22 cellular contexts compared by ENCODE assay signal in genomic region chr9:13205824-13206223, GRCh38.
"Had no signal": no experiment of that assay in that cellular context is flagged by ENCODE, and none has a peak within 500 bp of the region (broad histone marks: within the 10 kb centered on the region; RNA-seq: fewer than 3 reads in every experiment).

No MANE protein-coding gene starts in this region.

- H3K27ac Mint-ChIP-seq: activated B cell treated with CpG ODN at 0.5 μM for 24 hours; activated CD4-positive, alpha-beta memory T cell treated with anti-CD3 and anti-CD28 coated beads, Interleukin-2, amount 10 ng/mL, durations not matched to agents 7 days and 5 days; activated CD8-positive, alpha-beta memory T cell treated with anti-CD3 and anti-CD28 coated beads, Interleukin-2, amount 10 ng/mL, durations not matched to agents 7 days and 5 days; activated naive CD8-positive, alpha-beta T cell; endodermal cell; immature natural killer cell; natural killer cell; type B pancreatic cell had no signal

- H3K4me1 Mint-ChIP-seq: activated B cell treated with CpG ODN at 0.5 μM for 24 hours; activated CD4-positive, alpha-beta memory T cell treated with anti-CD3 and anti-CD28 coated beads, Interleukin-2, amount 10 ng/mL, durations not matched to agents 7 days and 5 days; activated CD8-positive, alpha-beta memory T cell treated with anti-CD3 and anti-CD28 coated beads, Interleukin-2, amount 10 ng/mL, durations not matched to agents 7 days and 5 days; immature natural killer cell; natural killer cell had no signal

- H3K9me3 ChIP-seq: colonic mucosa, heart right ventricle, neutrophil, pancreas, stomach, testis had no signal

- H3K36me3 Mint-ChIP-seq: activated CD8-positive, alpha-beta memory T cell treated with anti-CD3 and anti-CD28 coated beads, Interleukin-2, amount 10 ng/mL, durations not matched to agents 7 days and 5 days; activated naive CD8-positive, alpha-beta T cell; immature natural killer cell; natural killer cell had no signal

- H3K27me3 Mint-ChIP-seq: activated B cell treated with CpG ODN at 0.5 μM for 24 hours; activated CD4-positive, alpha-beta memory T cell treated with anti-CD3 and anti-CD28 coated beads, Interleukin-2, amount 10 ng/mL, durations not matched to agents 7 days and 5 days; activated CD8-positive, alpha-beta memory T cell treated with anti-CD3 and anti-CD28 coated beads, Interleukin-2, amount 10 ng/mL, durations not matched to agents 7 days and 5 days; activated naive CD8-positive, alpha-beta T cell; type B pancreatic cell had no signal

- DNase-seq: activated B cell treated with CpG ODN at 0.5 μM for 24 hours; activated CD4-positive, alpha-beta memory T cell treated with anti-CD3 and anti-CD28 coated beads, Interleukin-2, amount 10 ng/mL, durations not matched to agents 7 days and 5 days; activated CD4-positive, alpha-beta T cell treated with anti-CD3 and anti-CD28 coated beads for 4 hours; activated CD8-positive, alpha-beta memory T cell treated with anti-CD3 and anti-CD28 coated beads, Interleukin-2, amount 10 ng/mL, durations not matched to agents 7 days and 5 days; amniotic stem cell; caudate nucleus; colonic mucosa; endodermal cell; erythroblast; heart right ventricle; immature natural killer cell; natural killer cell; pancreas; stimulated activated CD4-positive, alpha-beta T cell treated with anti-CD3 and anti-CD28 coated beads, Interleukin-4, amount 100 ng/mL, for 1 hour; stomach; T-helper 9 cell; testis had no signal

- H3K4me1 ChIP-seq: colonic mucosa, pancreas, stomach, testis had no signal

- FAIRE-seq: pancreas had no signal

- ATAC-seq: activated CD8-positive, alpha-beta memory T cell treated with anti-CD3 and anti-CD28 coated beads, Interleukin-2, amount 10 ng/mL, durations not matched to agents 7 days and 5 days; heart right ventricle; natural killer cell; pancreas; sciatic nerve had no signal

- H3K4me2 ChIP-seq: smooth muscle cell had no signal

- H3K9me3 Mint-ChIP-seq: endodermal cell, type B pancreatic cell had no signal

- H3K4me3 Mint-ChIP-seq: activated B cell treated with CpG ODN at 0.5 μM for 24 hours; activated CD4-positive, alpha-beta memory T cell treated with anti-CD3 and anti-CD28 coated beads, Interleukin-2, amount 10 ng/mL, durations not matched to agents 7 days and 5 days; activated CD8-positive, alpha-beta memory T cell treated with anti-CD3 and anti-CD28 coated beads, Interleukin-2, amount 10 ng/mL, durations not matched to agents 7 days and 5 days; activated naive CD8-positive, alpha-beta T cell; endodermal cell; immature natural killer cell; natural killer cell; type B pancreatic cell had no signal

- H3K4me3 ChIP-seq: colonic mucosa, heart right ventricle, pancreas, smooth muscle cell, stomach, testis had no signal

- H3K27ac ChIP-seq: colonic mucosa, heart right ventricle, neutrophil, pancreas, stomach, testis had no signal
